2 cellular contexts compared by ENCODE assay signal in genomic region chr2:274503-274902, GRCh38.
TF ChIP-seq lines count a peak whose summit lies in the region.

No MANE protein-coding gene starts in this region.

TF ChIP-seq in GM23338, 12 proteins besides CTCF, POLR2A, EP300 and RAD21:
- no peak for TF ChIP-seq REST (IDR thresholded peaks at IDR 0.05; ENCODE audit: unreplicated experiment)
- TF ChIP-seq POLR2AphosphoS5 (IDR thresholded peaks at IDR 0.05; ENCODE audit: low read depth), result no peak
- TF ChIP-seq ZNF114 (CRISPR knock-in tag; IDR thresholded peaks at IDR 0.05), result no peak
- no peak for TF ChIP-seq NANOG (IDR thresholded peaks at IDR 0.05; ENCODE audit: borderline replicate concordance)
- no peak for TF ChIP-seq ZNF331 (CRISPR knock-in tag; IDR thresholded peaks at IDR 0.05; ENCODE audit: low read depth)
- no peak for TF ChIP-seq STAT1 (IDR thresholded peaks at IDR 0.05; ENCODE audit: unreplicated experiment)
- TF ChIP-seq JUNB (IDR thresholded peaks at IDR 0.05; ENCODE audit: unreplicated experiment), result no peak
- TF ChIP-seq EZH2phosphoT487 (IDR thresholded peaks at IDR 0.05; ENCODE audit: unreplicated experiment), result no peak
- TF ChIP-seq EZH2 (IDR thresholded peaks at IDR 0.05; ENCODE audit: low read depth, unreplicated experiment), result no peak
- no peak for TF ChIP-seq CREB1 (CRISPR knock-in tag; IDR thresholded peaks at IDR 0.05; ENCODE audit: low read depth)
- TF ChIP-seq ETS1 (IDR thresholded peaks at IDR 0.05), result no peak
- TF ChIP-seq ZNF462 (CRISPR knock-in tag; IDR thresholded peaks at IDR 0.05), result no peak

TF ChIP-seq in K562, 482 proteins besides CTCF, POLR2A, EP300 and RAD21:
- TF ChIP-seq ZBTB33 (CRISPR knock-in tag; IDR thresholded peaks at IDR 0.05), result peak; percentile 29; the same call in 1 of the 2 replicates
- TF ChIP-seq ZNF316 (IDR thresholded peaks at IDR 0.05), result no peak
